In the genomic region with DNA sequence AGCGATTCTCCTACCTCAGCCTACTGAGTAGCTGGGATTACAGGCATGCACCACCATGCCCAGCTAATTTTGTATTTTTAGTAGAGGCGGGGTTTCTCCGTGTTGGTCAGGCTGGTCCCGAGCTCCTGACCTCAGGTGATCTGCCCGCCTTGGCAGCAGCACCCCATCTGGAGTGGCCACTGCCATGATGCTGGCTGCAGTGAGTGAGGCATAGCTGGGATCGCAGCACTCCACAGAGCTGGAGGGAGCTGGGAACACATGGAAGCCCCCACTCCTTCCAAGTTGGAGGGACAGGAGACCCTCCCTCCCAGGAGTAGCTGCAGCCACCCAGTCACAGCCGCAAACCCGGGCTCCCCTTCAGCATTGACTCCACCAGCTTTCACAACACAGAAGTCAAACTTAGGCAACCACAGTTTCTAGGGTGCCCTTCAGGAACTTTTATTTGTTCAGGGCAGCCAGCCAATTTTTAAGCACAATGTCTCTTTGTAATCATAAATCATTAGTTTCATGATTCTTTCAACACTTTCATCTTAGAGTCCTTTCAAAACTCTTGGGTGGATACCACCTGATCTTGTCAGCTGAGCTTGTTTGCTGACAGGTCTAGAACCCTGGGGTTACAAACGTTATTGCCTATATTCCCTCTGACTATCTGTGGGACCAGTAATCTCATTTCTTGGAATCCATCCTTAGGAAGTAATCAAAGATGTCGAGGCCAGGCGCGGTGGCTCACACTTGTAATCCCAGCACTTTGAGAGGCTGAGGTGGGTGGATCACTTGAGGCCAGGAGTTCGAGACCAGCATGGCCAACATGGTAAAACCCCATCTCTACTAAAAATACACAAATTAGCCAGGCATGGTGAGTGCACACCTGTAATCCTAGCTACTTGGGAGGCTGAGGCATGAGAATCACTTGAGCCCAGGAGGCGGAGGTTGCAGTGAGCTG, we compare ENCODE assay signal across 1 cellular context.
TF ChIP-seq lines count a peak whose summit lies in the region.

No MANE protein-coding gene starts in this region.

TF ChIP-seq in liver, 16 proteins besides CTCF, POLR2A, EP300 and RAD21 (continued from another document):
- TF ChIP-seq REST (IDR thresholded peaks at IDR 0.05), result peak; percentile 17
- TF ChIP-seq HNF4A (conservative IDR thresholded peaks at IDR 0.05), result peak in 1 of 2 donors; percentile 40
- TF ChIP-seq GABPA (IDR thresholded peaks at IDR 0.05 in 1 of 2, conservative IDR thresholded peaks at IDR 0.05 in 1 of 2), result peak in 1 of 2 donors; percentile 41
